In genomic region chr2:34828481-34828880, GRCh38 we compare ENCODE assay signal across 22 cellular contexts.
DNase-seq lines count a peak whose midpoint lies in the region; ATAC-seq, FAIRE-seq and TF ChIP-seq lines count a peak whose summit lies in the region.
"Had no signal": no experiment of that assay in that cellular context is flagged by ENCODE, and none has a peak within 500 bp of the region (broad histone marks: within the 10 kb centered on the region; RNA-seq: fewer than 3 reads in every experiment).

No MANE protein-coding gene starts in this region.

- in situ Hi-C loops in HepG2 (cut with HindIII; ENCODE audit: extremely low pct_ligation_motif_present, low pct_unique_long_range_greater_than_20kb) (no loop called here), GM23248 (cut with MboI) (no loop called here)

- ATAC-seq in HepG2 (no peak), right lobe of liver (no peak), HG03378 (IDR thresholded peaks at IDR 0.05; ENCODE audit: unreplicated experiment) (no peak)
- ATAC-seq: GM12878 had no signal

- no peaks in the 10 kb centered on the region for H3K4me1 ChIP-seq in HepG2 (ENCODE audit: insufficient read depth, low read length)
- H3K4me1 ChIP-seq in right lobe of liver = no peaks in the 10 kb centered on the region
- no peaks in the 10 kb centered on the region for H3K4me1 ChIP-seq in GM23248 (ENCODE audit: insufficient read depth)
- H3K4me1 ChIP-seq: BE2C, BLaER1 had no signal

- TF ChIP-seq EP300 in HepG2 (IDR thresholded peaks at IDR 0.05; ENCODE audit: low read depth in 2 of 2, low read length in 2 of 2) = no peak
- no peak for TF ChIP-seq EP300 in HepG2 (CRISPR knock-in tag; IDR thresholded peaks at IDR 0.05; ENCODE audit: borderline replicate concordance)
- no peak for TF ChIP-seq EP300 in Ishikawa (IDR thresholded peaks at IDR 0.05; ENCODE audit: borderline replicate concordance)

- H3K36me3 ChIP-seq in HepG2 (replicated peaks in 1 of 2; ENCODE audit: control insufficient read depth in 1 of 2, insufficient read depth in 2 of 2, low read length in 2 of 2) (no peaks in the 10 kb centered on the region), right lobe of liver (no peaks in the 10 kb centered on the region), GM23248 (ENCODE audit: low read depth) (no peaks in the 10 kb centered on the region)
- H3K36me3 ChIP-seq: BE2C, BLaER1 had no signal

- H3F3A ChIP-seq in GM23248 (ENCODE audit: insufficient read depth) = no peaks in the 10 kb centered on the region

- H3K4me3 ChIP-seq in HepG2 (replicated peaks in 1 of 3; ENCODE audit: insufficient read depth in 1 of 3, low read depth in 2 of 3, low read length in 3 of 3) (no peak overlapping the region), right lobe of liver (no peak overlapping the region), GM23248 (no peak overlapping the region)
- H3K4me3 ChIP-seq: BLaER1, GM12878 had no signal

- FAIRE-seq in HepG2 (lab: Jason Lieb, UNC) = no peak
- FAIRE-seq: A204.1, GM12878, GM12892, GM18507 had no signal

- intact Hi-C loops in HepG2 (cut with micrococcal nuclease; ENCODE audit: unreplicated experiment) (no loop called here), right lobe of liver (cut with DNase I) (no loop called here)

- no peak overlapping the region for H3K9ac ChIP-seq in HepG2 (ENCODE audit: insufficient read depth, low read depth, low read length)
- no peak overlapping the region for H3K9ac ChIP-seq in GM23248
- H3K9ac ChIP-seq: BLaER1 had no signal

- H2AFZ ChIP-seq in HepG2 (ENCODE audit: low read length) = no peak overlapping the region
- no peak overlapping the region for H2AFZ ChIP-seq in GM23248

- TF ChIP-seq POLR2A in HepG2 (IDR thresholded peaks at IDR 0.05; ENCODE audit: insufficient read depth in 1 of 2, low read depth in 2 of 2, low read length in 2 of 2) (no peak), right lobe of liver (IDR thresholded peaks at IDR 0.05) (no peak)

- TF ChIP-seq CTCF in HepG2 (CRISPR knock-in tag; IDR thresholded peaks at IDR 0.05) (no peak), right lobe of liver (IDR thresholded peaks at IDR 0.05) (no peak)

- BruUV-seq in HepG2 (replicated peaks; lab: Mats Ljungman, UMichigan) = no TSS peak

- H3K9me2 ChIP-seq in GM23248 (ENCODE audit: insufficient read depth) = no peaks in the 10 kb centered on the region

- H3K27me3 ChIP-seq in HepG2 (ENCODE audit: control insufficient read depth in 1 of 2, insufficient read depth in 2 of 2, low read length in 2 of 2) (no peaks in the 10 kb centered on the region), right lobe of liver (no peaks in the 10 kb centered on the region), GM23248 (replicated peaks; ENCODE audit: insufficient read depth) (no peaks in the 10 kb centered on the region)
- H3K27me3 ChIP-seq: BE2C, BLaER1 had no signal

- H4K20me1 ChIP-seq in HepG2 (ENCODE audit: insufficient read depth, low read length) (no peaks in the 10 kb centered on the region), GM23248 (ENCODE audit: insufficient read depth) (no peaks in the 10 kb centered on the region)
- H4K20me1 ChIP-seq: BLaER1 had no signal

- POLR2A ChIA-PET in HepG2 (lab: Yijun Ruan, JAX) = no interaction called here

- no peak overlapping the region for H3K4me2 ChIP-seq in HepG2 (ENCODE audit: low read depth, low read length)
- no peak overlapping the region for H3K4me2 ChIP-seq in GM23248 (ENCODE audit: unreplicated experiment)
- H3K4me2 ChIP-seq: BLaER1 had no signal

- CTCF ChIA-PET in HepG2 (lab: Yijun Ruan, JAX; ENCODE audit: low intra/inter-chr PET ratio, low total read pairs) = no interaction called here

- H3K27ac ChIP-seq in HepG2 (ENCODE audit: extremely low read length, insufficient read depth, low read length) (no peak overlapping the region), right lobe of liver (no peak overlapping the region), GM23248 (no peak overlapping the region)
- H3K27ac ChIP-seq: BLaER1 had no signal

- DNase-seq in HepG2 (ENCODE audit: low spot score) (no peak), right lobe of liver (no peak), GM23248 (no peak)
- DNase-seq: 8988T; ACHN; BE2C; C1 segment of cervical spinal cord; CD4-positive, alpha-beta memory T cell; CD4-positive, CD25-positive, alpha-beta regulatory T cell; CD8-positive, alpha-beta memory T cell; COR-L47; DMS 273 treated with DMSO at 0.1 percent for 48 hours; DMS153; DMS79 treated with DMSO at 0.1 percent for 48 hours; GDM1 had no signal

- H3K9me3 ChIP-seq in HepG2 (ENCODE audit: low read length) (peaks cover 35% of the 10 kb centered on the region), right lobe of liver (no peaks in the 10 kb centered on the region), GM23248 (ENCODE audit: low read depth) (no peaks in the 10 kb centered on the region)
- H3K9me3 ChIP-seq: BE2C, BLaER1 had no signal

- no peaks in the 10 kb centered on the region for H3K79me2 ChIP-seq in HepG2 (ENCODE audit: insufficient read depth, low read length)
- no peaks in the 10 kb centered on the region for H3K79me2 ChIP-seq in GM23248 (ENCODE audit: insufficient read depth)

- TF ChIP-seq RAD21 in HepG2 (CRISPR knock-in tag; IDR thresholded peaks at IDR 0.05) (no peak), Ishikawa (IDR thresholded peaks at IDR 0.05; ENCODE audit: low read depth) (no peak)

TF ChIP-seq in HepG2, 621 proteins besides CTCF, POLR2A, EP300 and RAD21:
- TF ChIP-seq THAP11 (CRISPR knock-in tag; IDR thresholded peaks at IDR 0.05) (no peak), CENPT (CRISPR knock-in tag; IDR thresholded peaks at IDR 0.05; ENCODE audit: low read depth) (no peak), LCORL (IDR thresholded peaks at IDR 0.05) (peak; percentile 81), LCORL (CRISPR knock-in tag; IDR thresholded peaks at IDR 0.05) (no peak)
TF ChIP-seq in HepG2: peak in this region for 1.

TF ChIP-seq in Ishikawa, 13 proteins besides CTCF, POLR2A, EP300 and RAD21:
- TF ChIP-seq NFIC (IDR thresholded peaks at IDR 0.05) = peak; percentile 26; the same call in 1 of the 2 replicates
- TF ChIP-seq CEBPB (IDR thresholded peaks at IDR 0.05) = no peak
- TF ChIP-seq ZBTB7A (IDR thresholded peaks at IDR 0.05; ENCODE audit: low read depth) = no peak
- TF ChIP-seq REST (IDR thresholded peaks at IDR 0.05; ENCODE audit: low read depth) = no peak
- no peak for TF ChIP-seq YY1 (IDR thresholded peaks at IDR 0.05; ENCODE audit: low read depth)
- no peak for TF ChIP-seq EGR1 (IDR thresholded peaks at IDR 0.05)
- TF ChIP-seq TAF1 (IDR thresholded peaks at IDR 0.05; ENCODE audit: low read depth) = no peak
